In the genomic region with DNA sequence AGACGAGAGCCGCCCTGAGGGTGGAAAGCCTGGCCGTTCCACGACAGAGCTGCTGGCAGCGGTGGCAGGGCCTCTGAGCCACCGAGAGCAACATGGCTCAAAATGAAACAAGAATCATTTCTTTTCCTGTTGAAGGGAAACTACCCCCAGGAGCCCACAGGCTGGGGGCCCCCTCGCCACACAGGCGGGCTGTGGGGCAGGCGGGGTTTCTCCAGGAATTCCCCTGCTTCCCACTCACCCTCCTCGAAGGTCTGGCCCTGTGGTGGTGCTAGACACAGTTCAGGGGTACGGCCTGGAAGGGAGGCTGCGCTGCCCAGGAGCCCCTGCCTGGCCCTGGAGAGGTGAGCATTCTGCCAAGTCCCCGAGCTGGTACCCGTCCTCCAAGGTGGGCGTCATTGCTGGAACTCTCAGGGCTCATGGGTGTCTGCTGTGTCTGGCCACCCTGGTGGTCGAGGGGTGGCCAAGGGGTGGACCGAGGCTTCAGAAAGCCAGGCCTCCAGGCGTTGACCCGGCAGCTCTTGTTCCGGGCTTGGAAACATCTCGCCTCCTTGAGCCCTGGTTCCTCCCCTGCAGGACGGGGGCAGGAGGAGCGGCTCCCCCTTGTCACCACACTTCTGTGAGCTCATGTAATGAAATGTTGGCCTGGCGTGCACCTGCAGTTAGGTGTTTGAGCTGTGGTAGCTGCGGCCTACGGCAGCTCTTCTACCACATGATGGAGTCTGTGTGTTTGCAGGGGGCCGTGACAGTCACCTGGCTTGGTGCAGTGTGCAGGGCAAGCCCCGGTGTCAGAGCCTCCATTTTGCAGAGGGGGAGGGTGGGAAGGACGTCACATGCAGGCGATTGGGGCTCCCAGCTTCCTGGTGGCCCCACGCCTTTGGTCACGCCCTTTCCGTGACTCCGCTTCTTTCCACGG, we compare ENCODE assay signal across 9 cellular contexts.
A peak's percentile ranks its signal among the peaks of the same experiment; 100 is the strongest.
DNase-seq lines count a peak whose midpoint lies in the region; ATAC-seq and TF ChIP-seq lines count a peak whose summit lies in the region.
"Had no signal": no experiment of that assay in that cellular context is flagged by ENCODE, and none has a peak within 500 bp of the region (broad histone marks: within the 10 kb centered on the region; RNA-seq: fewer than 3 reads in every experiment).

No MANE protein-coding gene starts in this region.

- no peaks in the 10 kb centered on the region for H3K27me3 ChIP-seq in A673 (replicated peaks; ENCODE audit: insufficient read depth, low read depth, low read length, poor library complexity)
- H3K27me3 ChIP-seq in MM.1S (replicated peaks; ENCODE audit: insufficient read depth, low read length) = no peaks in the 10 kb centered on the region
- no peaks in the 10 kb centered on the region for H3K27me3 ChIP-seq in neural progenitor cell

- H3K9ac ChIP-seq in MM.1S (ENCODE audit: low read length) (peak overlapping the region; percentile 60), neural progenitor cell (no peak overlapping the region)

- peak overlapping the region; percentile 83 for H3K27ac Mint-ChIP-seq in activated naive CD4-positive, alpha-beta T cell treated with anti-CD3 and anti-CD28 coated beads, Interleukin-2, amount 50 U/mL, for 24 hours
- H3K27ac Mint-ChIP-seq in neural progenitor cell = no peak overlapping the region

- no peaks in the 10 kb centered on the region for H3K36me3 Mint-ChIP-seq in activated naive CD4-positive, alpha-beta T cell treated with anti-CD3 and anti-CD28 coated beads, Interleukin-2, amount 50 U/mL, for 24 hours
- no peaks in the 10 kb centered on the region for H3K36me3 Mint-ChIP-seq in neural progenitor cell

- intact Hi-C loops in A673 (cut with micrococcal nuclease; ENCODE audit: unreplicated experiment) = no loop called here

- CTCF ChIA-PET in A673 (lab: Charles Lee) = no interaction called here

- H3K27ac ChIP-seq in A673 (ENCODE audit: low read depth, low read length, poor library complexity, severe bottlenecking) (peak overlapping the region; percentile 22), MM.1S (ENCODE audit: low read length) (peak overlapping the region; percentile 75), neural progenitor cell (no peak overlapping the region)

- H4K20me1 ChIP-seq in MM.1S (ENCODE audit: insufficient read depth, low read length) (no peaks in the 10 kb centered on the region), neural progenitor cell (ENCODE audit: low read depth) (peaks cover 75% of the 10 kb centered on the region)

- H3K4me3 Mint-ChIP-seq in activated naive CD4-positive, alpha-beta T cell treated with anti-CD3 and anti-CD28 coated beads, Interleukin-2, amount 50 U/mL, for 24 hours = peak overlapping the region; percentile 76
- no peak overlapping the region for H3K4me3 Mint-ChIP-seq in neural progenitor cell

- H2AFZ ChIP-seq in MM.1S (ENCODE audit: low read length) = peak overlapping the region; percentile 42; the same call in 1 of the 2 replicates
- no peak overlapping the region for H2AFZ ChIP-seq in neural progenitor cell (replicated peaks)

- ATAC-seq in GM21367 (IDR thresholded peaks at IDR 0.05; ENCODE audit: unreplicated experiment) = peak; percentile 30

- H3K4me1 ChIP-seq in A673 (ENCODE audit: insufficient read depth, low read length, poor library complexity, severe bottlenecking) (peaks cover 8% of the 10 kb centered on the region), MM.1S (ENCODE audit: low read length) (peaks cover 15% of the 10 kb centered on the region), neural progenitor cell (no peaks in the 10 kb centered on the region)

- H3K79me2 ChIP-seq in MM.1S (ENCODE audit: low read length) (peaks cover 37% of the 10 kb centered on the region), neural progenitor cell (ENCODE audit: low read depth) (peaks cover 76% of the 10 kb centered on the region)

- no peaks in the 10 kb centered on the region for H3K27me3 Mint-ChIP-seq in activated naive CD4-positive, alpha-beta T cell treated with anti-CD3 and anti-CD28 coated beads, Interleukin-2, amount 50 U/mL, for 24 hours
- H3K27me3 Mint-ChIP-seq in neural progenitor cell (ENCODE audit: insufficient read depth, low read depth) = peaks cover 5% of the 10 kb centered on the region

- H3K4me3 ChIP-seq in A673 (ENCODE audit: low read depth, low read length, poor library complexity, severe bottlenecking) (no peak overlapping the region), MM.1S (ENCODE audit: low read length) (peak overlapping the region; percentile 33; the same call in 1 of the 2 replicates), neural progenitor cell (no peak overlapping the region)

- no peak for TF ChIP-seq CTCF in A673 (conservative IDR thresholded peaks at IDR 0.05; ENCODE audit: low read depth, low read length)
- no peak for TF ChIP-seq CTCF in MM.1S (IDR thresholded peaks at IDR 0.05; ENCODE audit: low read length)
- TF ChIP-seq CTCF in neural progenitor cell (IDR thresholded peaks at IDR 0.05) = no peak

- H3K9me3 ChIP-seq in A673 (ENCODE audit: low read depth, low read length, poor library complexity, severe bottlenecking) (no peaks in the 10 kb centered on the region), MM.1S (replicated peaks; ENCODE audit: insufficient read depth, low read length) (no peaks in the 10 kb centered on the region), neural progenitor cell (ENCODE audit: low read depth) (no peaks in the 10 kb centered on the region)

- no peaks in the 10 kb centered on the region for H3K9me2 ChIP-seq in MM.1S (replicated peaks; ENCODE audit: insufficient read depth, low read length)

- H3K4me1 Mint-ChIP-seq in activated naive CD4-positive, alpha-beta T cell treated with anti-CD3 and anti-CD28 coated beads, Interleukin-2, amount 50 U/mL, for 24 hours = peaks cover 42% of the 10 kb centered on the region
- H3K4me1 Mint-ChIP-seq in neural progenitor cell = peaks cover 12% of the 10 kb centered on the region

- no peaks in the 10 kb centered on the region for H3K36me3 ChIP-seq in A673 (ENCODE audit: insufficient read depth, low read length, poor library complexity, severe bottlenecking)
- H3K36me3 ChIP-seq in MM.1S (replicated peaks; ENCODE audit: insufficient read depth, low read length) = no peaks in the 10 kb centered on the region
- no peaks in the 10 kb centered on the region for H3K36me3 ChIP-seq in neural progenitor cell

- BruUV-seq in A673 (replicated peaks; lab: Mats Ljungman, UMichigan) = no TSS peak

- H3F3A ChIP-seq in MM.1S (ENCODE audit: insufficient read depth, low read length) = no peaks in the 10 kb centered on the region
- H3F3A ChIP-seq in neural progenitor cell (ENCODE audit: low read depth) = no peaks in the 10 kb centered on the region

- POLR2A ChIA-PET in A673 (lab: Charles Lee; ENCODE audit: low non-redundant PET) = no interaction called here

- peak overlapping the region; percentile 65 for H3K4me2 ChIP-seq in MM.1S (ENCODE audit: low read depth, low read length)
- H3K4me2 ChIP-seq in neural progenitor cell = no peak overlapping the region

- no peaks in the 10 kb centered on the region for H3K9me3 Mint-ChIP-seq in activated naive CD4-positive, alpha-beta T cell treated with anti-CD3 and anti-CD28 coated beads, Interleukin-2, amount 50 U/mL, for 24 hours
- H3K9me3 Mint-ChIP-seq in neural progenitor cell = no peaks in the 10 kb centered on the region

- DNase-seq in A673 (ENCODE audit: low spot score) (no peak), MM.1S (peak; percentile 68), NCI-H82 treated with DMSO at 0.1 percent for 48 hours (lab: John Stamatoyannopoulos, UW; ENCODE audit: unreplicated experiment) (no peak), EL (no peak), neural progenitor cell (ENCODE audit: low spot score) (no peak)
- peak; percentile 40 for DNase-seq in stimulated activated CD8-positive, alpha-beta memory T cell treated with anti-CD3 and anti-CD28 coated beads, Interleukin-12 subunit alpha, Interleukin-12 subunit beta, amount 100 ng/mL, for 1 hour (ENCODE audit: low read depth)
- DNase-seq: right cardiac atrium had no signal

Comparison
In these comparisons a context has a peak if more than half of its experiments do, and no peak if none do; other contexts are left out.
1. DNase-seq: peak in MM.1S (single experiment) and stimulated activated CD8-positive, alpha-beta memory T cell treated with anti-CD3 and anti-CD28 coated beads, Interleukin-12 subunit alpha, Interleukin-12 subunit beta, amount 100 ng/mL, for 1 hour (single experiment); none in A673 (single experiment), NCI-H82 treated with DMSO at 0.1 percent for 48 hours (single experiment), EL (single experiment) and neural progenitor cell (single experiment).